8 cellular contexts compared by ENCODE assay signal in the genomic region with DNA sequence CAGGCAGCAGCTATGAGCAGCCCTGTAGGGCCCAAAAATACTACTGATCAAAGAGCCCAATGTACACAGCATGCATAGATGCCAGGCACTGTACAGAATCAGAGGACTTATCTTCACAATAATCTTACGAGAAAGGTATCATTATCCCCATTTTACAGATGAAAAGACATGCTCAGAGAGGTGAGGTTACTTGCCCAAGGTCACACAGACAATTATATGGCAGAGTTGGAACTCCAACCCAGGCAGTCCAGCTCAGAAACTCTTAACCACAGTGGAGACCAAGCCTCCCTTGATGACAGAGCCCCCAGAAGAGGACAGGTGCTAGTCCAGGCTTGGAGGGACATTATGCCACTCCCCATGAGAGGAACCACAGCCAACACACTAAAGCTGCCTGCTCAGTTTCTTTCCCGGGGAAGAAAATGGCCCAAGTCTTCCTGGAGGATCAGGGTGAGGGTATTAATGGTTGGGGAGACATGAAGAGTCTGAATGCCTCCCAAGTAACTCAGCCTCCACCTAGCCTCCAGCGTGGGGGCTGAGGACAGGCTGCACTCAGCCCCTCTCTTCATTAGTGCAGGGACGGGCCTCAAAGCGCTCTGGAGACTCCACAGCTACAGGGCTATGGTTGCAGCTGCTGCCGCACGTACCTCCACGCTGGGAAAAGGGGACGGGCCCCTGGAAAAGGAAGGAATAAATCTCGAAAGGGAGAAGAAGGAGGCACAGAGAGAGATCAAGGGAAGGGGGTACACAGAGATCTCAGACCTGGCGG. TPM values are rescaled to one million over a fixed set of nuclear protein-coding genes. Genes with fewer than 3 reads are reported as not detected.
DNase-seq lines count a peak whose midpoint lies in the region; ATAC-seq and TF ChIP-seq lines count a peak whose summit lies in the region.

No MANE protein-coding gene starts in this region.

- ATAC-seq in GM19463 (IDR thresholded peaks at IDR 0.05; ENCODE audit: unreplicated experiment) (no peak), GM19455 (IDR thresholded peaks at IDR 0.05; ENCODE audit: unreplicated experiment) (no peak)

- H3K4me3 ChIP-seq in GM12865 (ENCODE audit: low read depth, low read length) = peak overlapping the region; percentile 70

- no peak for TF ChIP-seq CTCF in GM12865 (IDR thresholded peaks at IDR 0.05; ENCODE audit: insufficient read depth, low read depth, low read length, missing control alignments)

- DNase-seq in GM12865 (ENCODE audit: low read depth) (no peak), NCI-H345 treated with DMSO at 0.1 percent for 48 hours (lab: John Stamatoyannopoulos, UW; ENCODE audit: unreplicated experiment) (peak; percentile 7), ecto neural progenitor cell (ENCODE audit: low spot score) (peak; percentile 64), myocyte (ENCODE audit: low read depth) (peak; percentile 83), midbrain (lab: John Stamatoyannopoulos, UW) (no peak)
- no peak for DNase-seq in NK-92 treated with Interleukin-12 subunit alpha and Interleukin-12 subunit beta, amount 100 ng/mL, for 24 hours (lab: John Stamatoyannopoulos, UW)

RNA-seq across cellular contexts. Expression of a gene that starts 0.8 kb away (rescaled TPM):
- total RNA-seq in myocyte = 74.8 and 222 TPM in 2 replicates
- 48.5 TPM for polyA plus RNA-seq in myocyte (2012)

RNA-seq across cellular contexts. Expression of a gene that starts 19.7 kb away (rescaled TPM):
- 162 and 204 TPM in 2 replicates for total RNA-seq in myocyte
- polyA plus RNA-seq in myocyte (2012) = 119 TPM

RNA-seq across cellular contexts. Expression of a gene that starts 25.1 kb away (rescaled TPM):
- 22.5 and 25.9 TPM in 2 replicates for total RNA-seq in myocyte
- 15.4 TPM for polyA plus RNA-seq in myocyte (2012)

RNA-seq across cellular contexts. Expression of a gene that starts 45.5 kb away (rescaled TPM):
- total RNA-seq in myocyte = not detected in 2 replicates
- polyA plus RNA-seq in myocyte (2012) = not detected

RNA-seq across cellular contexts. Expression of a gene that starts 47.2 kb away (rescaled TPM):
- total RNA-seq in myocyte = 2.2 and 4.3 TPM in 2 replicates
- 3.4 TPM for polyA plus RNA-seq in myocyte (2012)

Comparison
In these comparisons a context has a peak if more than half of its experiments do, and no peak if none do; other contexts are left out.
1. DNase-seq: peak in NCI-H345 treated with DMSO at 0.1 percent for 48 hours (single experiment), ecto neural progenitor cell (single experiment) and myocyte (single experiment); none in GM12865 (single experiment), midbrain (single experiment) and NK-92 treated with Interleukin-12 subunit alpha and Interleukin-12 subunit beta, amount 100 ng/mL, for 24 hours (single experiment).